ENCODE assay signal across 23 cellular contexts in the genomic region with DNA sequence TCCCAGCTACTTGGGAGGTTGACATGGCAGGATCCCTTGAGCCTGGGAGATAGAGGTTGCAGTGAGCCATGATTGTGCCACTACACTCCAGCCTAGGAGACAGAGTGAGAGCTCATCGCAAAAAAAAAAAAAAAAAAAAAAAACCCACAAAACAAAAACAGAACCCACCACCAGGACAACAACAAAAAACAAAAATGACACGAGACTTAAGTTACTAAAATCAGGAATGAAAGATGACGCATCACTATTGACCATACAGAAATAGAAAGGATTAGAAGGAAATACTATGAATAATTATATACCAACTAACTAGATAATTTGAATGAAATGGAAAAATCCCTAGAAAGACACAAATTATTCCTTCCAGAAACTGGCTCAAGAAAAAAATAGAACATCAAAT.
DNase-seq lines count a peak whose midpoint lies in the region; ATAC-seq, FAIRE-seq and TF ChIP-seq lines count a peak whose summit lies in the region.
"Had no signal": no experiment of that assay in that cellular context is flagged by ENCODE, and none has a peak within 500 bp of the region (broad histone marks: within the 10 kb centered on the region; RNA-seq: fewer than 3 reads in every experiment).

No MANE protein-coding gene starts in this region.

- no peaks in the 10 kb centered on the region for H3K27me3 ChIP-seq in mesenchymal stem cell (ENCODE audit: control insufficient read depth in 1 of 2, insufficient read depth in 1 of 2, low read length in 2 of 2)
- H3K27me3 ChIP-seq: BE2C, SJCRH30 had no signal

- no peak overlapping the region for H3K4me3 Mint-ChIP-seq in T-helper 17 cell
- H3K4me3 Mint-ChIP-seq: CD4-positive, alpha-beta memory T cell had no signal

- no peaks in the 10 kb centered on the region for H3K36me3 Mint-ChIP-seq in T-helper 17 cell (ENCODE audit: low read depth)

- H2BK5ac ChIP-seq in mesenchymal stem cell (ENCODE audit: low read depth, low read length, poor library complexity, severe bottlenecking), result no peak overlapping the region

- H3K27me3 Mint-ChIP-seq in T-helper 17 cell, result no peaks in the 10 kb centered on the region
- H3K27me3 Mint-ChIP-seq: CD4-positive, alpha-beta memory T cell had no signal

- H3K27ac ChIP-seq in kidney (ENCODE audit: low read depth in 2 of 2, low read length in 2 of 2) (no peak overlapping the region), mesenchymal stem cell (ENCODE audit: low read length, poor library complexity, severe bottlenecking) (no peak overlapping the region)
- H3K27ac ChIP-seq: RWPE1, SJCRH30 had no signal

- 60% methylated on average over 1 of the region's 3 CpGs for WGBS in mesenchymal stem cell

- H3K36me3 ChIP-seq in kidney (ENCODE audit: control insufficient read depth in 1 of 2, insufficient read depth in 2 of 2, low read length in 2 of 2), result no peaks in the 10 kb centered on the region
- no peaks in the 10 kb centered on the region for H3K36me3 ChIP-seq in mesenchymal stem cell (ENCODE audit: control insufficient read depth in 1 of 2, insufficient read depth in 2 of 2, low read depth in 1 of 2, low read length in 2 of 2)
- H3K36me3 ChIP-seq: BE2C, SJCRH30 had no signal

- no peak for TF ChIP-seq CTCF in kidney (IDR thresholded peaks at IDR 0.05; ENCODE audit: borderline replicate concordance, extremely low read depth, insufficient read depth)

- H3K4ac ChIP-seq in mesenchymal stem cell (ENCODE audit: low read depth in 1 of 2, low read length in 2 of 2), result no peak overlapping the region

- H3K23ac ChIP-seq in mesenchymal stem cell (ENCODE audit: low read length in 2 of 2), result no peak overlapping the region

- H3K4me1 Mint-ChIP-seq in T-helper 17 cell, result no peaks in the 10 kb centered on the region
- H3K4me1 Mint-ChIP-seq: CD4-positive, alpha-beta memory T cell had no signal

- H2AK5ac ChIP-seq in mesenchymal stem cell (ENCODE audit: low read length, severe bottlenecking), result no peak overlapping the region

- intact Hi-C loops in kidney (cut with DNase I), result no loop called here

- H4K91ac ChIP-seq in mesenchymal stem cell (ENCODE audit: low read length), result no peak overlapping the region

- no peak overlapping the region for H3K27ac Mint-ChIP-seq in T-helper 17 cell
- H3K27ac Mint-ChIP-seq: CD4-positive, alpha-beta memory T cell had no signal

- H3K4me3 ChIP-seq in kidney (ENCODE audit: low read length in 2 of 2) (no peak overlapping the region), mesenchymal stem cell (ENCODE audit: insufficient read depth in 1 of 2, low read depth in 1 of 2, low read length in 2 of 2) (no peak overlapping the region)
- H3K4me3 ChIP-seq: SJCRH30 had no signal

- H3K9me3 ChIP-seq in kidney (ENCODE audit: control insufficient read depth in 1 of 2, low read length in 2 of 2), result no peaks in the 10 kb centered on the region
- H3K9me3 ChIP-seq in mesenchymal stem cell (ENCODE audit: control insufficient read depth, low read length), result peaks cover 2% of the 10 kb centered on the region
- no peaks in the 10 kb centered on the region for H3K9me3 ChIP-seq in T-helper 17 cell (ENCODE audit: control insufficient read depth, low read length, poor library complexity, severe bottlenecking)
- H3K9me3 ChIP-seq: BE2C, SJCRH30 had no signal

- H3K14ac ChIP-seq in mesenchymal stem cell (ENCODE audit: low read length in 2 of 2), result no peak overlapping the region

- peaks cover 3% of the 10 kb centered on the region for H3K79me1 ChIP-seq in mesenchymal stem cell (replicated peaks; ENCODE audit: low read length, poor library complexity, severe bottlenecking)

- DNase-seq in kidney (no peak), kidney glomerular epithelial cell (lab: John Stamatoyannopoulos, UW) (no peak), mesenchymal stem cell (no peak), T-helper 17 cell (no peak)
- no peak for DNase-seq in stimulated activated CD4-positive, alpha-beta T cell treated with anti-CD3 and anti-CD28 coated beads, Interleukin-12 subunit alpha, Interleukin-12 subunit beta, amount 100 ng/mL, for 4 hours
- DNase-seq: BE2C; CD4-positive, alpha-beta memory T cell; DMS79 treated with DMSO at 0.1 percent for 48 hours; GDM1; MV-4-11; NCI-H1417 treated with DMSO at 0.1 percent for 48 hours; NCI-H2029 treated with DMSO at 0.1 percent for 48 hours; NCI-H526; NK-92 treated with Interleukin-12 subunit alpha and Interleukin-12 subunit beta, amount 100 ng/mL, for 24 hours; OCI-M1; SJCRH30; SW 1271; T-helper 9 cell had no signal

- H3K18ac ChIP-seq in mesenchymal stem cell (ENCODE audit: low read depth in 1 of 2, low read length in 2 of 2), result no peak overlapping the region

- no peak overlapping the region for H3K9ac ChIP-seq in kidney (ENCODE audit: low read length in 2 of 2)
- H3K9ac ChIP-seq in mesenchymal stem cell (ENCODE audit: low read length), result no peak overlapping the region

- H2BK12ac ChIP-seq in mesenchymal stem cell (ENCODE audit: low read length in 2 of 2), result no peak overlapping the region

- H4K8ac ChIP-seq in mesenchymal stem cell (ENCODE audit: low read length), result no peak overlapping the region

- H3K4me2 ChIP-seq in mesenchymal stem cell (ENCODE audit: low read length, poor library complexity, severe bottlenecking), result no peak overlapping the region

- no peak overlapping the region for H2AFZ ChIP-seq in mesenchymal stem cell (ENCODE audit: low read depth, low read length)

- H2BK120ac ChIP-seq in mesenchymal stem cell (ENCODE audit: low read depth, low read length), result no peak overlapping the region

- no peak overlapping the region for H2BK15ac ChIP-seq in mesenchymal stem cell (ENCODE audit: low read depth, poor library complexity, severe bottlenecking)

- peak; percentile 78 for ATAC-seq in GM18861 (IDR thresholded peaks at IDR 0.05; ENCODE audit: unreplicated experiment)
- ATAC-seq in GM21723 (IDR thresholded peaks at IDR 0.05; ENCODE audit: unreplicated experiment), result peak; percentile 74
- ATAC-seq in HG03354 (IDR thresholded peaks at IDR 0.05; ENCODE audit: poor library complexity, severe bottlenecking, unreplicated experiment), result peak; percentile 83
- no peak for ATAC-seq in T-helper 17 cell

- FAIRE-seq in kidney (lab: Jason Lieb, UNC), result peak; percentile 17
- FAIRE-seq: HTR-8/SVneo had no signal

- no peaks in the 10 kb centered on the region for H3K4me1 ChIP-seq in kidney (ENCODE audit: control insufficient read depth in 1 of 2, insufficient read depth in 1 of 2, low read depth in 1 of 2, low read length in 2 of 2)
- no peaks in the 10 kb centered on the region for H3K4me1 ChIP-seq in mesenchymal stem cell (ENCODE audit: control insufficient read depth, insufficient read depth, low read depth, low read length)
- H3K4me1 ChIP-seq: BE2C, SJCRH30 had no signal
